In the genomic region with DNA sequence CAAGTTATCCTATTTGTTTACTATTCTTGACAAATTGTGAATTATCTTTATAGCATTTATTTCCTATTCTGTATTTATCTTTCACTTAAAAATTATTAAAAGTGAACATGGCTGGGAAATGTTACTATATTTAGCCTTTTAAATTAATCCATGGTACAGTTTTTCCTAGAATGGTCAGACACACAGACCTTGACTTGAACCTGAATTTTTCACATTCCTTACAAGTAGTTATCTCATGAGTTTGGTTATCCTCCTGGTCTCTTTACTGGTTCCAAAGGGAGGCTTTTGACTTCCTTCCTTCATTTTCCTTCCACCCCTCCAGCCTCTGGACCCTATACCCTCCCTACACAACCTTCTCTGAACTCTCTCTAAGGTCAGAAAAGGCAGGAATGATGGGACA, we compare ENCODE assay signal across 21 cellular contexts.
A peak's percentile ranks its signal among the peaks of the same experiment; 100 is the strongest.
DNase-seq lines count a peak whose midpoint lies in the region; ATAC-seq and TF ChIP-seq lines count a peak whose summit lies in the region.
"Had no signal": no experiment of that assay in that cellular context is flagged by ENCODE, and none has a peak within 500 bp of the region (broad histone marks: within the 10 kb centered on the region; RNA-seq: fewer than 3 reads in every experiment).

No MANE protein-coding gene starts in this region.

- H3F3A ChIP-seq in SK-N-SH (replicated peaks; ENCODE audit: insufficient read depth), result no peaks in the 10 kb centered on the region

- no peak for TF ChIP-seq EP300 in SK-N-SH (IDR thresholded peaks at IDR 0.05; ENCODE audit: borderline replicate concordance in 1 of 2, low read depth in 1 of 2, low read length in 1 of 2)

- POLR2A ChIA-PET in SK-N-SH (lab: Yijun Ruan, JAX), result no interaction called here

- no peak overlapping the region for H3K4me3 ChIP-seq in SK-N-SH (ENCODE audit: low read depth in 2 of 2, low read length in 1 of 2)
- H3K4me3 ChIP-seq in choroid plexus epithelial cell (ENCODE audit: low read depth, low read length), result no peak overlapping the region
- H3K4me3 ChIP-seq in retinal pigment epithelial cell (ENCODE audit: low read length), result no peak overlapping the region
- H3K4me3 ChIP-seq: A549; BLaER1 treated with 17β-estradiol and CSF1 and Interleukin-3, amounts not matched to agents 10 nM and 100 nM had no signal

- H3K9ac ChIP-seq in SK-N-SH, result no peak overlapping the region
- H3K9ac ChIP-seq: BLaER1 treated with 17β-estradiol and CSF1 and Interleukin-3, amounts not matched to agents 10 nM and 100 nM had no signal

- ATAC-seq in SK-N-SH treated with all-trans-retinoic acid at 6 μM for 48 hours, result no peak
- ATAC-seq in GM18907 (IDR thresholded peaks at IDR 0.05; ENCODE audit: unreplicated experiment), result no peak
- ATAC-seq in GM18520 (IDR thresholded peaks at IDR 0.05; ENCODE audit: unreplicated experiment), result no peak
- ATAC-seq: A549 had no signal

- H3K4me1 ChIP-seq in SK-N-SH (ENCODE audit: control insufficient read depth in 1 of 2, insufficient read depth in 2 of 2, low read depth in 1 of 2, low read length in 1 of 2), result no peaks in the 10 kb centered on the region
- H3K4me1 ChIP-seq: A549; BE2C; BLaER1 treated with 17β-estradiol and CSF1 and Interleukin-3, amounts not matched to agents 10 nM and 100 nM had no signal

- no peak overlapping the region for H3K27ac ChIP-seq in SK-N-SH (ENCODE audit: low read depth in 2 of 2, low read length in 1 of 2)
- H3K27ac ChIP-seq: 22Rv1; A549; BLaER1 treated with 17β-estradiol and CSF1 and Interleukin-3, amounts not matched to agents 10 nM and 100 nM had no signal

- no peaks in the 10 kb centered on the region for H3K9me3 ChIP-seq in SK-N-SH
- H3K9me3 ChIP-seq: A549, BE2C had no signal

- no peaks in the 10 kb centered on the region for H4K20me1 ChIP-seq in SK-N-SH (ENCODE audit: insufficient read depth)
- H4K20me1 ChIP-seq: BLaER1 treated with 17β-estradiol and CSF1 and Interleukin-3, amounts not matched to agents 10 nM and 100 nM had no signal

- no peak for DNase-seq in SK-N-SH
- DNase-seq in choroid plexus epithelial cell (ENCODE audit: low read depth), result peak; percentile 55
- peak; percentile 22 for DNase-seq in retinal pigment epithelial cell (ENCODE audit: low read depth)
- DNase-seq in A172 (ENCODE audit: low spot score), result no peak
- DNase-seq: ACHN; AML-193; BE2C; Calu3; CD4-positive, alpha-beta T cell; CD8-positive, alpha-beta memory T cell; COR-L47; DMS53; DMS79 treated with DMSO at 0.1 percent for 48 hours; GOT3; HCEC 1CT had no signal

- H3K4me2 ChIP-seq in SK-N-SH, result no peak overlapping the region
- H3K4me2 ChIP-seq: A549; BLaER1 treated with 17β-estradiol and CSF1 and Interleukin-3, amounts not matched to agents 10 nM and 100 nM had no signal

- TF ChIP-seq CTCF in SK-N-SH (IDR thresholded peaks at IDR 0.05) (no peak), choroid plexus epithelial cell (conservative IDR thresholded peaks at IDR 0.05; ENCODE audit: low read depth, low read length) (no peak), retinal pigment epithelial cell (conservative IDR thresholded peaks at IDR 0.05; ENCODE audit: low read depth, low read length) (no peak)

- 0 out of 2 replicates have a peak overlapping the region, but pooled peaks have one; percentile 33 for H2AFZ ChIP-seq in SK-N-SH (ENCODE audit: low read depth)

- H3K9me2 ChIP-seq in SK-N-SH, result no peaks in the 10 kb centered on the region

- H3K36me3 ChIP-seq in SK-N-SH (replicated peaks in 1 of 2; ENCODE audit: control insufficient read depth in 1 of 2, insufficient read depth in 2 of 2, low read length in 1 of 2), result no peaks in the 10 kb centered on the region
- H3K36me3 ChIP-seq: BE2C; BLaER1 treated with 17β-estradiol and CSF1 and Interleukin-3, amounts not matched to agents 10 nM and 100 nM had no signal

- no peaks in the 10 kb centered on the region for H3K79me2 ChIP-seq in SK-N-SH (ENCODE audit: insufficient read depth)

- TF ChIP-seq RAD21 in SK-N-SH (IDR thresholded peaks at IDR 0.05; ENCODE audit: low read length), result no peak

- no peaks in the 10 kb centered on the region for H3K27me3 ChIP-seq in SK-N-SH (ENCODE audit: insufficient read depth)
- H3K27me3 ChIP-seq: BE2C; BLaER1 treated with 17β-estradiol and CSF1 and Interleukin-3, amounts not matched to agents 10 nM and 100 nM had no signal

- CTCF ChIA-PET in SK-N-SH (lab: Yijun Ruan, JAX), result no interaction called here

TF ChIP-seq in SK-N-SH, 30 proteins besides CTCF, POLR2A, EP300 and RAD21 (continues in another document):
- TF ChIP-seq NFIC (IDR thresholded peaks at IDR 0.05; ENCODE audit: borderline replicate concordance), result no peak
- TF ChIP-seq EZH2phosphoT487 (IDR thresholded peaks at IDR 0.05; ENCODE audit: borderline replicate concordance, low read depth), result no peak
- no peak for TF ChIP-seq POLR2AphosphoS5 (IDR thresholded peaks at IDR 0.05; ENCODE audit: low read depth, low read length)
- TF ChIP-seq, protein P1, sequence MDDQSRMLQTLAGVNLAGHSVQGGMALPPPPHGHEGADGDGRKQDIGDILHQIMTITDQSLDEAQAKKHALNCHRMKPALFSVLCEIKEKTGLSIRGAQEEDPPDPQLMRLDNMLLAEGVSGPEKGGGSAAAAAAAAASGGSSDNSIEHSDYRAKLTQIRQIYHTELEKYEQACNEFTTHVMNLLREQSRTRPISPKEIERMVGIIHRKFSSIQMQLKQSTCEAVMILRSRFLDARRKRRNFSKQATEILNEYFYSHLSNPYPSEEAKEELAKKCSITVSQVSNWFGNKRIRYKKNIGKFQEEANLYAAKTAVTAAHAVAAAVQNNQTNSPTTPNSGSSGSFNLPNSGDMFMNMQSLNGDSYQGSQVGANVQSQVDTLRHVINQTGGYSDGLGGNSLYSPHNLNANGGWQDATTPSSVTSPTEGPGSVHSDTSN (IDR thresholded peaks at IDR 0.05), result no peak
- no peak for TF ChIP-seq GABPA (IDR thresholded peaks at IDR 0.05; ENCODE audit: low read depth)
- no peak for TF ChIP-seq RXRA (IDR thresholded peaks at IDR 0.05; ENCODE audit: borderline replicate concordance, low read depth)
- TF ChIP-seq USF2 (IDR thresholded peaks at IDR 0.05; ENCODE audit: borderline replicate concordance, low read depth, low read length), result no peak

TF ChIP-seq in SK-N-SH treated with all-trans-retinoic acid at 6 μM for 48 hours, 23 proteins besides CTCF, POLR2A, EP300 and RAD21 (continues in another document):
- TF ChIP-seq ZNF70 (CRISPR knock-in tag; IDR thresholded peaks at IDR 0.05) (no peak), ESRRG (CRISPR knock-in tag; IDR thresholded peaks at IDR 0.05) (no peak), ARNTL (CRISPR knock-in tag; IDR thresholded peaks at IDR 0.05; ENCODE audit: borderline replicate concordance, low read depth) (no peak), SNAI2 (CRISPR knock-in tag; IDR thresholded peaks at IDR 0.05) (no peak), GLIS3 (CRISPR knock-in tag; IDR thresholded peaks at IDR 0.05) (no peak), CSRNP3 (CRISPR knock-in tag; IDR thresholded peaks at IDR 0.05) (no peak), ZNF565 (CRISPR knock-in tag; conservative IDR thresholded peaks at IDR 0.05; ENCODE audit: low read depth) (no peak), BACH2 (CRISPR knock-in tag; IDR thresholded peaks at IDR 0.05; ENCODE audit: borderline replicate concordance) (no peak)
- TF ChIP-seq, protein P2, sequence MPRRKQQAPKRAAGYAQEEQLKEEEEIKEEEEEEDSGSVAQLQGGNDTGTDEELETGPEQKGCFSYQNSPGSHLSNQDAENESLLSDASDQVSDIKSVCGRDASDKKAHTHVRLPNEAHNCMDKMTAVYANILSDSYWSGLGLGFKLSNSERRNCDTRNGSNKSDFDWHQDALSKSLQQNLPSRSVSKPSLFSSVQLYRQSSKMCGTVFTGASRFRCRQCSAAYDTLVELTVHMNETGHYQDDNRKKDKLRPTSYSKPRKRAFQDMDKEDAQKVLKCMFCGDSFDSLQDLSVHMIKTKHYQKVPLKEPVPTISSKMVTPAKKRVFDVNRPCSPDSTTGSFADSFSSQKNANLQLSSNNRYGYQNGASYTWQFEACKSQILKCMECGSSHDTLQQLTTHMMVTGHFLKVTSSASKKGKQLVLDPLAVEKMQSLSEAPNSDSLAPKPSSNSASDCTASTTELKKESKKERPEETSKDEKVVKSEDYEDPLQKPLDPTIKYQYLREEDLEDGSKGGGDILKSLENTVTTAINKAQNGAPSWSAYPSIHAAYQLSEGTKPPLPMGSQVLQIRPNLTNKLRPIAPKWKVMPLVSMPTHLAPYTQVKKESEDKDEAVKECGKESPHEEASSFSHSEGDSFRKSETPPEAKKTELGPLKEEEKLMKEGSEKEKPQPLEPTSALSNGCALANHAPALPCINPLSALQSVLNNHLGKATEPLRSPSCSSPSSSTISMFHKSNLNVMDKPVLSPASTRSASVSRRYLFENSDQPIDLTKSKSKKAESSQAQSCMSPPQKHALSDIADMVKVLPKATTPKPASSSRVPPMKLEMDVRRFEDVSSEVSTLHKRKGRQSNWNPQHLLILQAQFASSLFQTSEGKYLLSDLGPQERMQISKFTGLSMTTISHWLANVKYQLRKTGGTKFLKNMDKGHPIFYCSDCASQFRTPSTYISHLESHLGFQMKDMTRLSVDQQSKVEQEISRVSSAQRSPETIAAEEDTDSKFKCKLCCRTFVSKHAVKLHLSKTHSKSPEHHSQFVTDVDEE (CRISPR knock-in tag; IDR thresholded peaks at IDR 0.05), result no peak

Comparison
In these comparisons a context has a peak if more than half of its experiments do, and no peak if none do; other contexts are left out.
1. DNase-seq: peak in choroid plexus epithelial cell (single experiment) and retinal pigment epithelial cell (single experiment); none in SK-N-SH (single experiment) and A172 (single experiment).